In the genomic region with DNA sequence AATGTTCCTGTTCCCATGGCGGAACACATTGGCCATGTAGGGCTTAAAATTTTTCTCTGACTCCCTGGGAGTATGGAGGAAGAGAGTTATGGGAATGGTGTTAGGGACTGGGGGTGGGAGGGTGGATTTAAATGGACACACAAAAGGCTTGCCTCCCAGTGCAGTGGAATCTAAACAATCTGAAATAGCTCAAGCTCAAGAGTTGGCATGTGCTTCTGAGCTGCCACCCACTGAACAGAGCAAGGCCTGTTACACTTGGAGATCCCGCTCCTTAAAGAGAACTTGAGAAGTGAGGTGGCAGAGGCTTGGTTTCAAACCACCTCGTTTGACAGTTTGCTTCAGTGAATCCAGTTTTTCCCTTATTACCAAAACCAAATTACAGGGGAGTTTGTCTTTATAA, we compare ENCODE assay signal across 1 cellular context.
TF ChIP-seq lines count a peak whose summit lies in the region.

No MANE protein-coding gene starts in this region.

TF ChIP-seq in A549, 52 proteins besides CTCF, POLR2A, EP300 and RAD21 (continued from another document):
- TF ChIP-seq, protein P1, sequence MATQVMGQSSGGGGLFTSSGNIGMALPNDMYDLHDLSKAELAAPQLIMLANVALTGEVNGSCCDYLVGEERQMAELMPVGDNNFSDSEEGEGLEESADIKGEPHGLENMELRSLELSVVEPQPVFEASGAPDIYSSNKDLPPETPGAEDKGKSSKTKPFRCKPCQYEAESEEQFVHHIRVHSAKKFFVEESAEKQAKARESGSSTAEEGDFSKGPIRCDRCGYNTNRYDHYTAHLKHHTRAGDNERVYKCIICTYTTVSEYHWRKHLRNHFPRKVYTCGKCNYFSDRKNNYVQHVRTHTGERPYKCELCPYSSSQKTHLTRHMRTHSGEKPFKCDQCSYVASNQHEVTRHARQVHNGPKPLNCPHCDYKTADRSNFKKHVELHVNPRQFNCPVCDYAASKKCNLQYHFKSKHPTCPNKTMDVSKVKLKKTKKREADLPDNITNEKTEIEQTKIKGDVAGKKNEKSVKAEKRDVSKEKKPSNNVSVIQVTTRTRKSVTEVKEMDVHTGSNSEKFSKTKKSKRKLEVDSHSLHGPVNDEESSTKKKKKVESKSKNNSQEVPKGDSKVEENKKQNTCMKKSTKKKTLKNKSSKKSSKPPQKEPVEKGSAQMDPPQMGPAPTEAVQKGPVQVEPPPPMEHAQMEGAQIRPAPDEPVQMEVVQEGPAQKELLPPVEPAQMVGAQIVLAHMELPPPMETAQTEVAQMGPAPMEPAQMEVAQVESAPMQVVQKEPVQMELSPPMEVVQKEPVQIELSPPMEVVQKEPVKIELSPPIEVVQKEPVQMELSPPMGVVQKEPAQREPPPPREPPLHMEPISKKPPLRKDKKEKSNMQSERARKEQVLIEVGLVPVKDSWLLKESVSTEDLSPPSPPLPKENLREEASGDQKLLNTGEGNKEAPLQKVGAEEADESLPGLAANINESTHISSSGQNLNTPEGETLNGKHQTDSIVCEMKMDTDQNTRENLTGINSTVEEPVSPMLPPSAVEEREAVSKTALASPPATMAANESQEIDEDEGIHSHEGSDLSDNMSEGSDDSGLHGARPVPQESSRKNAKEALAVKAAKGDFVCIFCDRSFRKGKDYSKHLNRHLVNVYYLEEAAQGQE (IDR thresholded peaks at IDR 0.05): no peak
